23 cellular contexts compared by ENCODE assay signal in the genomic region with DNA sequence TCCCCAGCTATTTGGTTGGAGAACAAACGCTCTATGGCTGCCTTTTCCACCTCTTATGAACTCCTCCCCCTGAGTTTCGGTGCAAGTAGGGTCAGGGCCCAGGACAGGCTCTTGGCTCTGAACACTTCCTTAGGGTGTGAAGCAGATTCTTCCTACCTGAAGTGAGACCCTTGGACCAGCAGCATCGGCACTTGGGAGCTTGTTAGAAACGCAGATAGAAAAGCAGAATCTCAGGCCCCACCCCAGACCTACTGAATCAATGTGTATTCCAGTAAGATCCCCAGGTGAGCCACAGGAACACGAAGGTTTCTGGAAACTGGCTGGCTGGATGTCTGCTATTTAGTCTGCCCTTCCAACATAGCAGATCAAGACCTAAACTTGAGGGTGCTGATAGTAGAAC.
"Had no signal": no experiment of that assay in that cellular context is flagged by ENCODE, and none has a peak within 500 bp of the region (broad histone marks: within the 10 kb centered on the region; RNA-seq: fewer than 3 reads in every experiment).

No MANE protein-coding gene starts in this region.

- H3K9me3 Mint-ChIP-seq: mesothelial cell of epicardium had no signal

- H3K27me3 ChIP-seq: dorsolateral prefrontal cortex, esophagus squamous epithelium, gastrocnemius medialis, heart right ventricle, left lung had no signal

- H3K4me3 ChIP-seq: coronary artery, dorsolateral prefrontal cortex, esophagus squamous epithelium, gastrocnemius medialis, heart right ventricle, left lung, lower lobe of right lung, mucosa of descending colon had no signal

- H3K36me3 ChIP-seq: esophagus squamous epithelium, gastrocnemius medialis, heart right ventricle, left lung, lower lobe of right lung had no signal

- FAIRE-seq: colon, endothelial cell of umbilical vein, islet of Langerhans, keratinocyte had no signal

- H3K4me3 Mint-ChIP-seq: mesothelial cell of epicardium had no signal

- ATAC-seq: gastrocnemius medialis, heart right ventricle, left cardiac atrium, left lung, left ventricle myocardium superior, lower lobe of right lung, mucosa of descending colon had no signal

- H3K27ac Mint-ChIP-seq: mesothelial cell of epicardium had no signal

- H3K27ac ChIP-seq: coronary artery, dorsolateral prefrontal cortex, esophagus squamous epithelium, gastrocnemius medialis, heart right ventricle, left lung, lower lobe of right lung had no signal

- H3K36me3 Mint-ChIP-seq: mesothelial cell of epicardium had no signal

- DNase-seq: dermis blood vessel endothelial cell; dorsolateral prefrontal cortex; effector CD4-positive, alpha-beta T cell; effector memory CD4-positive, alpha-beta T cell; esophagus squamous epithelium; foreskin fibroblast; foreskin melanocyte; gastrocnemius medialis; glutamatergic neuron; heart right ventricle; hippocampal formation; left cardiac atrium; left lung; left ventricle myocardium superior; lower lobe of right lung; mesenchymal stem cell; mucosa of descending colon had no signal

- H3K9me3 ChIP-seq: esophagus squamous epithelium, gastrocnemius medialis, heart right ventricle, left lung, lower lobe of right lung, mucosa of descending colon had no signal
